In genomic region chr1:20198918-20199317, GRCh38 we compare ENCODE assay signal across 1 cellular context.
A peak's percentile ranks its signal among the peaks of the same experiment; 100 is the strongest.
TF ChIP-seq lines count a peak whose summit lies in the region.

No MANE protein-coding gene starts in this region.

TF ChIP-seq in K562, 482 proteins besides CTCF, POLR2A, EP300 and RAD21 (continued from another document and continues in another):
- TF ChIP-seq CEBPZ (IDR thresholded peaks at IDR 0.05; ENCODE audit: borderline replicate concordance, low read depth, low read length) (no peak), HDAC3 (IDR thresholded peaks at IDR 0.05; ENCODE audit: borderline replicate concordance, partially characterized antibody) (peak; percentile 84), ZMIZ1 (IDR thresholded peaks at IDR 0.05; ENCODE audit: low read depth in 2 of 2, low read length in 2 of 2) (peak in 1 of 2 experiments; percentile 84; a peak in 2 of 4 replicates), NONO (IDR thresholded peaks at IDR 0.05; ENCODE audit: low read depth in 2 of 2, low read length in 1 of 2) (no peak; a peak in 1 of 4 replicates), THAP7 (CRISPR knock-in tag; IDR thresholded peaks at IDR 0.05) (no peak), ZKSCAN1 (IDR thresholded peaks at IDR 0.05; ENCODE audit: low read depth, low read length) (no peak), STAT5B (CRISPR knock-in tag; IDR thresholded peaks at IDR 0.05) (no peak), HNRNPL (IDR thresholded peaks at IDR 0.05; ENCODE audit: low read depth, low read length) (no peak), NFIC (IDR thresholded peaks at IDR 0.05) (peak; percentile 91), MTA1 (IDR thresholded peaks at IDR 0.05; ENCODE audit: borderline replicate concordance) (0 out of 2 replicates have a peak, but pooled peaks have one; percentile 41), GABPB2 (CRISPR knock-in tag; conservative IDR thresholded peaks at IDR 0.05) (no peak), BDP1 (IDR thresholded peaks at IDR 0.05; ENCODE audit: insufficient read depth, insufficient read length) (no peak), C11orf30 (IDR thresholded peaks at IDR 0.05; ENCODE audit: low read depth) (no peak), MCM2 (IDR thresholded peaks at IDR 0.05; ENCODE audit: low read depth) (no peak), ZNF347 (CRISPR knock-in tag; IDR thresholded peaks at IDR 0.05; ENCODE audit: low read depth) (no peak), ZNF639 (CRISPR knock-in tag; conservative IDR thresholded peaks at IDR 0.05 in 1 of 2, IDR thresholded peaks at IDR 0.05 in 1 of 2) (peak in 1 of 2 experiments; percentile 67; a peak in 1 of 4 replicates), TCFL5 (CRISPR knock-in tag; conservative IDR thresholded peaks at IDR 0.05) (no peak), ZFP1 (CRISPR knock-in tag; IDR thresholded peaks at IDR 0.05) (no peak), SMAD3 (CRISPR knock-in tag; conservative IDR thresholded peaks at IDR 0.05) (no peak), ILF3 (IDR thresholded peaks at IDR 0.05; ENCODE audit: borderline replicate concordance) (no peak), PRPF4 (IDR thresholded peaks at IDR 0.05; ENCODE audit: insufficient read depth, low read depth, low read length, poor library complexity, severe bottlenecking) (no peak), KHSRP (IDR thresholded peaks at IDR 0.05) (no peak), E2F4 (CRISPR knock-in tag; IDR thresholded peaks at IDR 0.05; ENCODE audit: low read depth) (no peak), CHD7 (IDR thresholded peaks at IDR 0.05; ENCODE audit: low read depth, low read length) (no peak), HNRNPUL1 (IDR thresholded peaks at IDR 0.05; ENCODE audit: low read length) (no peak), FUS (optimal IDR thresholded peaks at IDR 0.05; ENCODE audit: low read depth, low read length) (no peak), E2F1 (CRISPR knock-in tag; IDR thresholded peaks at IDR 0.05) (no peak), TAF1 (IDR thresholded peaks at IDR 0.05; ENCODE audit: control insufficient read depth, extremely low read depth, insufficient read depth, low read length, severe bottlenecking) (no peak), NELFE (IDR thresholded peaks at IDR 0.05; ENCODE audit: insufficient read depth, insufficient read length) (no peak), CTCFL (IDR thresholded peaks at IDR 0.05; ENCODE audit: borderline replicate concordance, insufficient read depth, low read depth, low read length, poor library complexity, severe bottlenecking) (no peak), ZNF134 (CRISPR knock-in tag; conservative IDR thresholded peaks at IDR 0.05) (no peak)
